ENCODE assay signal across 2 cellular contexts in genomic region chr19:38579304-38579703, GRCh38. TPM values are rescaled to one million over a fixed set of nuclear protein-coding genes. Genes with fewer than 3 reads are reported as not detected.
"Had no signal": no experiment of that assay in that cellular context is flagged by ENCODE, and none has a peak within 500 bp of the region (broad histone marks: within the 10 kb centered on the region; RNA-seq: fewer than 3 reads in every experiment).

No MANE protein-coding gene starts in this region.

RNA-seq across cellular contexts. Expression of gene MAP4K1, which starts 38.4 kb away (rescaled TPM):
- total RNA-seq: dermis microvascular lymphatic vessel endothelial cell, glomerular endothelial cell had no signal
